In genomic region chr1:77188770-77189169, GRCh38 we compare ENCODE assay signal across 29 cellular contexts.
"Had no signal": no experiment of that assay in that cellular context is flagged by ENCODE, and none has a peak within 500 bp of the region (broad histone marks: within the 10 kb centered on the region; RNA-seq: fewer than 3 reads in every experiment).

No MANE protein-coding gene starts in this region.

- H3K27me3 Mint-ChIP-seq: activated CD4-positive, alpha-beta T cell treated with anti-CD3 and anti-CD28 coated beads, Interleukin-2, amount 10 ng/mL, durations not matched to agents 7 days and 5 days; activated CD8-positive, alpha-beta memory T cell treated with anti-CD3 and anti-CD28 coated beads, Interleukin-2, amount 10 ng/mL, durations not matched to agents 7 days and 5 days; activated CD8-positive, alpha-beta T cell treated with anti-CD3 and anti-CD28 coated beads for 36 hours; activated naive CD8-positive, alpha-beta T cell treated with anti-CD3 and anti-CD28 coated beads for 36 hours; type B pancreatic cell had no signal

- H3K36me3 ChIP-seq: pancreas, right atrium auricular region, thoracic aorta, WERI-Rb-1 had no signal

- H3K4me3 ChIP-seq: esophagus muscularis mucosa, gastroesophageal sphincter, left ventricle myocardium inferior, pancreas, psoas muscle, right atrium auricular region, thoracic aorta had no signal

- ATAC-seq: activated CD8-positive, alpha-beta memory T cell treated with anti-CD3 and anti-CD28 coated beads, Interleukin-2, amount 10 ng/mL, durations not matched to agents 7 days and 5 days; activated CD8-positive, alpha-beta T cell treated with anti-CD3 and anti-CD28 coated beads for 36 hours; gastroesophageal sphincter; pancreas; psoas muscle had no signal

- FAIRE-seq: pancreas, TTC549 had no signal

- H3K4me3 Mint-ChIP-seq: activated CD4-positive, alpha-beta T cell treated with anti-CD3 and anti-CD28 coated beads, Interleukin-2, amount 10 ng/mL, durations not matched to agents 7 days and 5 days; activated CD8-positive, alpha-beta memory T cell treated with anti-CD3 and anti-CD28 coated beads, Interleukin-2, amount 10 ng/mL, durations not matched to agents 7 days and 5 days; activated CD8-positive, alpha-beta T cell treated with anti-CD3 and anti-CD28 coated beads for 36 hours; activated naive CD8-positive, alpha-beta T cell treated with anti-CD3 and anti-CD28 coated beads for 36 hours; activated T-helper 1 cell treated with anti-CD3 and anti-CD28 coated beads, Interleukin-12 subunit alpha, Interleukin-12 subunit beta, Interleukin-2, Interleukin-4 antibody, amounts not matched to agents 30 ng/mL and 10 ng/mL and 1 ng/mL, durations not matched to agents 14 hours and 24 hours and 36 hours; nephron; type B pancreatic cell had no signal

- H3K4me1 Mint-ChIP-seq: activated CD8-positive, alpha-beta memory T cell treated with anti-CD3 and anti-CD28 coated beads, Interleukin-2, amount 10 ng/mL, durations not matched to agents 7 days and 5 days; nephron had no signal

- H3K27ac Mint-ChIP-seq: activated CD4-positive, alpha-beta T cell treated with anti-CD3 and anti-CD28 coated beads, Interleukin-2, amount 10 ng/mL, durations not matched to agents 7 days and 5 days; activated CD8-positive, alpha-beta memory T cell treated with anti-CD3 and anti-CD28 coated beads, Interleukin-2, amount 10 ng/mL, durations not matched to agents 7 days and 5 days; activated CD8-positive, alpha-beta T cell treated with anti-CD3 and anti-CD28 coated beads for 36 hours; activated naive CD8-positive, alpha-beta T cell treated with anti-CD3 and anti-CD28 coated beads for 36 hours; activated T-helper 1 cell treated with anti-CD3 and anti-CD28 coated beads, Interleukin-12 subunit alpha, Interleukin-12 subunit beta, Interleukin-2, Interleukin-4 antibody, amounts not matched to agents 30 ng/mL and 10 ng/mL and 1 ng/mL, durations not matched to agents 14 hours and 24 hours and 36 hours; nephron; type B pancreatic cell had no signal

- DNase-seq: activated CD4-positive, alpha-beta T cell treated with anti-CD3 and anti-CD28 coated beads, Interleukin-2, amount 10 ng/mL, durations not matched to agents 7 days and 5 days; activated CD4-positive, CD25-positive, alpha-beta regulatory T cell treated with anti-CD3 and anti-CD28 coated beads, Interleukin-2, amount 50 U/mL, for 72 hours; activated CD8-positive, alpha-beta memory T cell treated with anti-CD3 and anti-CD28 coated beads, Interleukin-2, amount 10 ng/mL, durations not matched to agents 7 days and 5 days; activated CD8-positive, alpha-beta T cell treated with anti-CD3 and anti-CD28 coated beads for 36 hours; activated gamma-delta T cell; activated naive CD8-positive, alpha-beta T cell treated with anti-CD3 and anti-CD28 coated beads for 36 hours; activated T-cell treated with anti-CD3 and anti-CD28 coated beads for 4 hours; amygdala; cerebellar nuclear complex; cortex of kidney; effector CD4-positive, alpha-beta T cell; head of caudate nucleus; hypothalamus; left ventricle myocardium inferior; mammary epithelial cell; midbrain; pancreas; psoas muscle; stimulated activated CD4-positive, alpha-beta T cell treated with anti-CD3 and anti-CD28 coated beads, Interleukin-4, amount 100 ng/mL, for 24 hours; stimulated activated naive CD4-positive, alpha-beta T cell treated with Interleukin-2 at 50 U/mL for 16 hours; WERI-Rb-1 had no signal

- H3K27me3 ChIP-seq: esophagus muscularis mucosa, gastroesophageal sphincter, pancreas, right atrium auricular region had no signal
